ENCODE assay signal across 9 cellular contexts in the genomic region with DNA sequence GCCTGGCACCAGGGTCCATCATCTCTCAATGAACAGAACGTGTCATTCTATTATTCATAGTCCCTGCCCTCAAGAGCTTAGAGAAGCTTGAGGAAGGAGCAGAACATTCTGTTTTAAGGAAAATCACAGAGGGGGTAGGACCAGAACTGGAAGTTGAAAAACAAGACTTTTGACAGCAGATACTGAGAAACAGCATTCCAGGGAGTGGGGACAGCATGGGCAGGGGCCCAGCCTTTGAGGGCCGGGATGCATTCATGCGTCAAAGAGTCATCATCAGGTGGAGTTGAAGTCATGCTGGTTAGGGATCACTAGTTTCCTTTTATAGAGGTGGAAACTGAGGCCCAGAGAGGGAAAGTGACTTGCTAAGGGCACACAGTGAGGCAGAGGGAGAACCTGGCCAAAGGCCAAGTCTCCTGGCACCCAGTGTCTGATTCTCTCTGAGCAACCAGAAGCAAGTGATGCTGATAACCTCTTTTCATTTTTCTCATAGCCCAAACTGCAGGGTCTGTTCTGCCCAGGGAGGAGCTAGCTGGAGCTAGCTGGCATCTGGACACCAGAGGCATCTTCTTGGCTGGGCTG. TPM values are rescaled to one million over a fixed set of nuclear protein-coding genes. Genes with fewer than 3 reads are reported as not detected.
A peak's percentile ranks its signal among the peaks of the same experiment; 100 is the strongest.
DNase-seq lines count a peak whose midpoint lies in the region; ATAC-seq and TF ChIP-seq lines count a peak whose summit lies in the region.
"Had no signal": no experiment of that assay in that cellular context is flagged by ENCODE, and none has a peak within 500 bp of the region (broad histone marks: within the 10 kb centered on the region; RNA-seq: fewer than 3 reads in every experiment).

No MANE protein-coding gene starts in this region.

- ATAC-seq in T-cell (replicated peaks in 1 of 4) (no peak), HG03469 (IDR thresholded peaks at IDR 0.05; ENCODE audit: unreplicated experiment) (no peak)

- H3K4me1 ChIP-seq in thyroid gland: peaks cover 64 to 73% of the 10 kb centered on the region in 2 donors

- H3K36me3 Mint-ChIP-seq in activated T-cell treated with anti-CD3 and anti-CD28 coated beads, Interleukin-2, amount 50 U/mL, for 24 hours (ENCODE audit: low read depth): no peaks in the 10 kb centered on the region
- no peaks in the 10 kb centered on the region for H3K36me3 Mint-ChIP-seq in T-cell

- no peak for TF ChIP-seq POLR2A in thyroid gland (IDR thresholded peaks at IDR 0.05)

- H3K27ac ChIP-seq in thyroid gland: peak overlapping the region; percentile 97 to 99 (median 99)

- peak overlapping the region; percentile 84 for H3K27ac Mint-ChIP-seq in activated T-cell treated with anti-CD3 and anti-CD28 coated beads, Interleukin-2, amount 50 U/mL, for 24 hours
- H3K27ac Mint-ChIP-seq in T-cell: peak overlapping the region; percentile 83 to 86

- POLR2A ChIA-PET in T-cell (lab: Charles Lee): no interaction called here

- H3K27me3 Mint-ChIP-seq in activated T-cell treated with anti-CD3 and anti-CD28 coated beads, Interleukin-2, amount 50 U/mL, for 24 hours: no peaks in the 10 kb centered on the region
- no peaks in the 10 kb centered on the region for H3K27me3 Mint-ChIP-seq in T-cell

- H3K9me3 ChIP-seq in thyroid gland: no peaks in the 10 kb centered on the region

- no peak for DNase-seq in activated T-cell treated with anti-CD3 and anti-CD28 coated beads, Interleukin-2, amount 50 U/mL, for 24 hours
- DNase-seq in activated T-cell treated with anti-CD3 and anti-CD28 coated beads, Interleukin-2, amount 50 U/mL, for 1 hour: no peak
- DNase-seq in T-cell (no peak), kidney glomerular epithelial cell (lab: John Stamatoyannopoulos, UW) (peak; percentile 59), thyroid gland (peak; percentile 90 to 91), putamen (ENCODE audit: low spot score) (no peak), hippocampal formation (lab: John Stamatoyannopoulos, UW) (no peak)
- DNase-seq: NCI-H82 had no signal

- CTCF ChIA-PET in T-cell (lab: Charles Lee): no interaction called here

- no peak for TF ChIP-seq CTCF in thyroid gland (IDR thresholded peaks at IDR 0.05)

- H3K4me1 Mint-ChIP-seq in activated T-cell treated with anti-CD3 and anti-CD28 coated beads, Interleukin-2, amount 50 U/mL, for 24 hours (ENCODE audit: low read depth): peaks cover 45% of the 10 kb centered on the region
- peaks cover 24 to 28% (median 26%) of the 10 kb centered on the region in 3 donors for H3K4me1 Mint-ChIP-seq in T-cell

- no peaks in the 10 kb centered on the region for H3K27me3 ChIP-seq in thyroid gland

- no peaks in the 10 kb centered on the region for H3K9me3 Mint-ChIP-seq in activated T-cell treated with anti-CD3 and anti-CD28 coated beads, Interleukin-2, amount 50 U/mL, for 24 hours
- H3K9me3 Mint-ChIP-seq in T-cell: no peaks in the 10 kb centered on the region

- intact Hi-C loops in thyroid gland (cut with DNase I): no loop called here

- H3K4me3 Mint-ChIP-seq in activated T-cell treated with anti-CD3 and anti-CD28 coated beads, Interleukin-2, amount 50 U/mL, for 24 hours: no peak overlapping the region
- H3K4me3 Mint-ChIP-seq in T-cell: peak overlapping the region in 2 of 3 donors; percentile 82 to 86

- WGBS in thyroid gland, 2 donors: 38 to 40% methylated on average over 3 of the region's 3 CpGs

- H3K4me3 ChIP-seq in thyroid gland (replicated peaks in 1 of 3): no peak overlapping the region

- no peaks in the 10 kb centered on the region for H3K36me3 ChIP-seq in thyroid gland

RNA-seq across cellular contexts. Expression of a gene that starts 41.5 kb away (rescaled TPM):
- total RNA-seq in T-cell: 10 to 100 TPM in 4 of 5 donors, 1 to 10 TPM in 1; 3.8 to 18.2 (median 17.3) TPM
- 100 to 1,000 TPM in 2 of 4 donors, 10 to 100 TPM in 2; 23.8 to 139 (median 106) TPM for total RNA-seq in thyroid gland

Comparison
In these comparisons a context has a peak if more than half of its experiments do, and no peak if none do; other contexts are left out.
1. DNase-seq: peak in kidney glomerular epithelial cell (single experiment) and thyroid gland (2 of 2); none in activated T-cell treated with anti-CD3 and anti-CD28 coated beads, Interleukin-2, amount 50 U/mL, for 24 hours (single experiment), activated T-cell treated with anti-CD3 and anti-CD28 coated beads, Interleukin-2, amount 50 U/mL, for 1 hour (single experiment), T-cell (0 of 34), putamen (single experiment) and hippocampal formation (0 of 2).